Comparison of ENCODE assay signal across 8 cellular contexts in genomic region chr20:59207742-59208357, GRCh38. TPM values are rescaled to one million over a fixed set of nuclear protein-coding genes. Genes with fewer than 3 reads are reported as not detected.
DNase-seq lines count a peak whose midpoint lies in the region; ATAC-seq, FAIRE-seq and TF ChIP-seq lines count a peak whose summit lies in the region.

No MANE protein-coding gene starts in this region.

- H2AFZ ChIP-seq in SU-DHL-6 (ENCODE audit: low read depth, low read length, severe bottlenecking): no peak overlapping the region
- H2AFZ ChIP-seq in keratinocyte (ENCODE audit: control insufficient read depth, low read length): no peak overlapping the region

- H3K4me1 Mint-ChIP-seq in activated naive CD8-positive, alpha-beta T cell treated with anti-CD3 and anti-CD28 coated beads, Interleukin-2, amount 10 ng/mL, durations not matched to agents 7 days and 5 days: peaks cover 16% of the 10 kb centered on the region

- H3K9me3 ChIP-seq in SU-DHL-6 (ENCODE audit: insufficient read depth, low read length) (no peaks in the 10 kb centered on the region), keratinocyte (ENCODE audit: control insufficient read depth, low read depth, low read length) (no peaks in the 10 kb centered on the region)

- no peaks in the 10 kb centered on the region for H3F3A ChIP-seq in SU-DHL-6 (ENCODE audit: insufficient read depth)

- no peaks in the 10 kb centered on the region for H3K27me3 Mint-ChIP-seq in activated naive CD8-positive, alpha-beta T cell treated with anti-CD3 and anti-CD28 coated beads, Interleukin-2, amount 10 ng/mL, durations not matched to agents 7 days and 5 days

- no peaks in the 10 kb centered on the region for H3K79me2 ChIP-seq in SU-DHL-6 (ENCODE audit: insufficient read depth, low read length)
- no peaks in the 10 kb centered on the region for H3K79me2 ChIP-seq in keratinocyte (ENCODE audit: control insufficient read depth, insufficient read depth, low read length)

- H4K20me1 ChIP-seq in SU-DHL-6 (ENCODE audit: low read depth, low read length) (no peaks in the 10 kb centered on the region), keratinocyte (ENCODE audit: control insufficient read depth, extremely low read depth, insufficient read depth, low read length) (no peaks in the 10 kb centered on the region)

- H3K4me3 ChIP-seq in SU-DHL-6 (ENCODE audit: insufficient read depth, low read length, poor library complexity, severe bottlenecking) (no peak overlapping the region), keratinocyte (ENCODE audit: control insufficient read depth in 2 of 3, extremely low read depth in 1 of 3, insufficient read depth in 2 of 3, low read depth in 1 of 3, low read length in 3 of 3) (no peak overlapping the region)

- H3K9me1 ChIP-seq in keratinocyte (ENCODE audit: control insufficient read depth, extremely low read depth, insufficient read depth, low read length): no peaks in the 10 kb centered on the region

- FAIRE-seq in keratinocyte (lab: Jason Lieb, UNC): no peak

- no peaks in the 10 kb centered on the region for H3K9me3 Mint-ChIP-seq in activated naive CD8-positive, alpha-beta T cell treated with anti-CD3 and anti-CD28 coated beads, Interleukin-2, amount 10 ng/mL, durations not matched to agents 7 days and 5 days

- H3K27ac Mint-ChIP-seq in activated naive CD8-positive, alpha-beta T cell treated with anti-CD3 and anti-CD28 coated beads, Interleukin-2, amount 10 ng/mL, durations not matched to agents 7 days and 5 days: peak overlapping the region; percentile 79

- peaks cover 2% of the 10 kb centered on the region for H3K36me3 Mint-ChIP-seq in activated naive CD8-positive, alpha-beta T cell treated with anti-CD3 and anti-CD28 coated beads, Interleukin-2, amount 10 ng/mL, durations not matched to agents 7 days and 5 days

- no peak overlapping the region for H3K4me3 Mint-ChIP-seq in activated naive CD8-positive, alpha-beta T cell treated with anti-CD3 and anti-CD28 coated beads, Interleukin-2, amount 10 ng/mL, durations not matched to agents 7 days and 5 days

- dilution Hi-C loops in keratinocyte (cut with MboI; ENCODE audit: extremely low pct_ligation_motif_present, low sequenced_read_pairs): loop anchor here (25.0 kb wide), 1 partner anchor 346 kb away; the partner anchor contains the start of genes GNAS and GNAS-AS1

- TF ChIP-seq CTCF in SU-DHL-6 (IDR thresholded peaks at IDR 0.05; ENCODE audit: insufficient read depth, low read length, poor library complexity, severe bottlenecking) (peak; percentile 84), keratinocyte (optimal IDR thresholded peaks at IDR 0.05 in 1 of 3, IDR thresholded peaks at IDR 0.05 in 1 of 3, conservative IDR thresholded peaks at IDR 0.05 in 1 of 3; ENCODE audit: extremely low read depth in 1 of 3, insufficient read depth in 2 of 3, low read length in 3 of 3) (peak; percentile 59 to 80 (median 63))

- POLR2A ChIA-PET in activated naive CD8-positive, alpha-beta T cell treated with anti-CD3 and anti-CD28 coated beads, Interleukin-2, amount 10 ng/mL, durations not matched to agents 7 days and 5 days (lab: Charles Lee): interaction anchor here (0.8 to 1.8 kb wide), 3 partner anchors 48 to 175 kb away, joined by 3 to 5 read pairs (median 4); partner anchors contain the start of gene ATP5F1E

- H3K9ac ChIP-seq in SU-DHL-6 (ENCODE audit: low read length): no peak overlapping the region
- H3K9ac ChIP-seq in keratinocyte (ENCODE audit: control insufficient read depth, extremely low read depth, insufficient read depth, low read length): no peak overlapping the region

- H3K27ac ChIP-seq in SU-DHL-6 (ENCODE audit: low read depth, low read length) (no peak overlapping the region), keratinocyte (ENCODE audit: control insufficient read depth, insufficient read depth, low read length) (no peak overlapping the region)

- H3K4me1 ChIP-seq in keratinocyte (ENCODE audit: control insufficient read depth, extremely low read depth, insufficient read depth, low read length): no peaks in the 10 kb centered on the region

- H3K27me3 ChIP-seq in SU-DHL-6 (ENCODE audit: low read length) (no peaks in the 10 kb centered on the region), keratinocyte (ENCODE audit: control insufficient read depth, extremely low read depth, insufficient read depth, low read length) (peaks cover 4% of the 10 kb centered on the region)

- no peaks in the 10 kb centered on the region for H3K9me2 ChIP-seq in SU-DHL-6 (replicated peaks; ENCODE audit: insufficient read depth, low read length)

- peak; percentile 26 for DNase-seq in COR-L47 (lab: John Stamatoyannopoulos, UW)
- peak; percentile 75 for DNase-seq in activated naive CD8-positive, alpha-beta T cell treated with anti-CD3 and anti-CD28 coated beads, Interleukin-2, amount 10 ng/mL, durations not matched to agents 7 days and 5 days
- no peak for DNase-seq in keratinocyte (ENCODE audit: low read depth, low spot score)
- peak; percentile 53 for DNase-seq in stimulated activated CD8-positive, alpha-beta memory T cell treated with anti-CD3 and anti-CD28 coated beads, Interleukin-12 subunit alpha, Interleukin-12 subunit beta, amount 100 ng/mL, for 4 hours (ENCODE audit: low read depth)
- no peak for DNase-seq in NCI-H1048 (lab: John Stamatoyannopoulos, UW)

- no peak overlapping the region for H3K4me2 ChIP-seq in SU-DHL-6 (ENCODE audit: low read depth, low read length, poor library complexity, severe bottlenecking)
- no peak overlapping the region for H3K4me2 ChIP-seq in keratinocyte (ENCODE audit: control insufficient read depth, extremely low read depth, insufficient read depth, low read depth, low read length)

- ATAC-seq in HG02642 (IDR thresholded peaks at IDR 0.05; ENCODE audit: poor library complexity, unreplicated experiment) (peak; percentile 64), HG03521 (IDR thresholded peaks at IDR 0.05; ENCODE audit: unreplicated experiment) (no peak)
- ATAC-seq in activated naive CD8-positive, alpha-beta T cell treated with anti-CD3 and anti-CD28 coated beads, Interleukin-2, amount 10 ng/mL, durations not matched to agents 7 days and 5 days (ENCODE audit: low read depth): peak; percentile 95

- H3K36me3 ChIP-seq in SU-DHL-6 (ENCODE audit: low read length): no peaks in the 10 kb centered on the region
- no peaks in the 10 kb centered on the region for H3K36me3 ChIP-seq in keratinocyte (ENCODE audit: control insufficient read depth in 2 of 2, extremely low read depth in 1 of 2, insufficient read depth in 2 of 2, low read length in 2 of 2)

RNA-seq across cellular contexts. Expression of gene ZNF831, which starts 44.2 kb away (rescaled TPM):
- 10 to 100 TPM; 15.9 to 16.3 TPM for total RNA-seq in activated naive CD8-positive, alpha-beta T cell treated with anti-CD3 and anti-CD28 coated beads, Interleukin-2, amount 10 ng/mL, durations not matched to agents 7 days and 5 days
- not detected in 3 replicates for polyA plus RNA-seq in keratinocyte
- polyA plus RNA-seq in keratinocyte (2011; ENCODE audit: low read depth): not detected
- polyA plus RNA-seq in keratinocyte (2011; cell fraction: cytosol; rRNA removed): not detected in 2 replicates
- polyA plus RNA-seq in keratinocyte (2011; cell fraction: nucleus; rRNA removed): not detected in 2 replicates
- polyA plus RNA-seq in keratinocyte (2012; ENCODE audit: low replicate concordance): not detected in 2 replicates
- polyA minus RNA-seq in keratinocyte: not detected in 3 replicates
- not detected for polyA minus RNA-seq in keratinocyte (2011; cell fraction: cytosol; rRNA and poly(A)+ RNA removed)
- polyA minus RNA-seq in keratinocyte (2011; cell fraction: nucleus; rRNA and poly(A)+ RNA removed): not detected in 2 replicates

Comparison
In these comparisons a context has a peak if more than half of its experiments do, and no peak if none do; other contexts are left out.
1. DNase-seq: peak in COR-L47 (single experiment), activated naive CD8-positive, alpha-beta T cell treated with anti-CD3 and anti-CD28 coated beads, Interleukin-2, amount 10 ng/mL, durations not matched to agents 7 days and 5 days (single experiment) and stimulated activated CD8-positive, alpha-beta memory T cell treated with anti-CD3 and anti-CD28 coated beads, Interleukin-12 subunit alpha, Interleukin-12 subunit beta, amount 100 ng/mL, for 4 hours (single experiment); none in keratinocyte (single experiment) and NCI-H1048 (single experiment).